ENCODE assay signal across 8 cellular contexts in the genomic region with DNA sequence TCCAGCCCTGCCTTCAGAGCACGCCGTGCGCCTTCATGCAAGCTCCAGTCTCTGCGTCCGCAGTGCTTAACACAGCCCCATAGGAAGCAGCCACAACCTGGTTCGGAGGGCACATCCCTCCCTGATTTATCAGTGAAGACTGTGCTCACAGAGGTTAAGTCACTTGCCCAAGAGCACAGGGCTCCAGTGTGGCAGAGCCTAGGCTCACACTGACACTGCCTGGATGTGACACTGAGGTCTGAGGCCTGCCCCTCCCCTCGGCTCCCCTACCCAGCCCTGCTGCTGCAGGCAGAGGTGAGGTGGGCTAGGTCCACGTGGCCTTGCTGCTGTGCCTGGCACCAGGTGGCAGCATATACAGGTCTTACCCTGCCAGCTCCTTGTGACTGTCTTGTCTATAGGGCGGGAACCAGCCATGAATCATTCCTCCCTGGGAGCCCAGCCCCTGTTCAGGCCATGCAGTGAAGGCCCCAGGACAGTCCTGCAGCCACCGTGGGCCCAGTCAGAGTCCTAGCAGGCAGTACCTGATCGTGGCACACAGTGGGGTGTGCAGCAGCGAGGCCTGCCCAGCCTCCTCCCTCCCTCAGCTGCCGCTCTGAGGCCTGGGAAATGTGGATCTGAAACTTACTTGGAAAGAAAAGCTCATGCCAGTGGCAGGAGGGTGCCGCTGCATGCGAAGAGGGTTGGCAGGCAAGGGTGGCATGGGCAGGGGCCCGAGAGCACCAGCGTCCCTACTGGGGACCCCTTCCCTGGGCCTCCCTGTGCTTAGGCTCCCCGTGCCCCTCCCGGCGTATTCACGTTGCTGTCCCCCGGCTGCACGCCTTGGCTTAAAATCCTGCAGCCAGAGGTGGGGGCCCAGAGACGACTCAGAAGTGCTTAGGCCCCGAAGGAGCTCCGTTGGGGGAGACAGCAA. TPM values are rescaled to one million over a fixed set of nuclear protein-coding genes. Genes with fewer than 3 reads are reported as not detected.
A peak's percentile ranks its signal among the peaks of the same experiment; 100 is the strongest.
DNase-seq lines count a peak whose midpoint lies in the region; ATAC-seq and TF ChIP-seq lines count a peak whose summit lies in the region.

No MANE protein-coding gene starts in this region.

- H3K27ac ChIP-seq in mesodermal cell (ENCODE audit: low read depth, low read length, severe bottlenecking) = peak overlapping the region; percentile 49
- peak overlapping the region in 2 of 3 donors; percentile 72 to 90 for H3K27ac ChIP-seq in thyroid gland

- ATAC-seq in HG03159 (IDR thresholded peaks at IDR 0.05; ENCODE audit: unreplicated experiment) = no peak

- H3K4me3 ChIP-seq in MG63 = peak overlapping the region; percentile 68
- peak overlapping the region; percentile 69 for H3K4me3 ChIP-seq in mesodermal cell (ENCODE audit: extremely low read depth, insufficient read depth, low read length, poor library complexity, severe bottlenecking)
- peak overlapping the region; percentile 52 to 72 (median 54) for H3K4me3 ChIP-seq in thyroid gland (replicated peaks in 1 of 3)

- no peak for TF ChIP-seq POLR2A in thyroid gland (IDR thresholded peaks at IDR 0.05)

- WGBS in mesodermal cell (ENCODE audit: insufficient coverage in 2 of 2), 2 experiments = 83 to 85% methylated on average over 22 to 26 of the region's 26 CpGs
- WGBS in thyroid gland, 2 donors = 72 to 76% methylated on average over 19 to 22 of the region's 26 CpGs

- intact Hi-C loops in thyroid gland (cut with DNase I) = loop anchor here (5.0 kb wide), 1 partner anchor 162 kb away; no protein-coding TSS in a partner anchor

- no peaks in the 10 kb centered on the region; the same call in 1 of the 2 replicates for H3K36me3 ChIP-seq in MG63
- peaks cover 15% of the 10 kb centered on the region for H3K36me3 ChIP-seq in mesodermal cell (ENCODE audit: control insufficient read depth, insufficient read depth, low read length)
- no peaks in the 10 kb centered on the region for H3K36me3 ChIP-seq in thyroid gland

- H3K9me3 ChIP-seq in MG63 (no peaks in the 10 kb centered on the region), mesodermal cell (ENCODE audit: control insufficient read depth, low read length) (peaks cover 3% of the 10 kb centered on the region), thyroid gland (no peaks in the 10 kb centered on the region)

- H3K4me1 ChIP-seq in mesodermal cell (ENCODE audit: control insufficient read depth, insufficient read depth, low read length, poor library complexity, severe bottlenecking) = peaks cover 24% of the 10 kb centered on the region
- peaks cover 40 to 41% of the 10 kb centered on the region in 2 donors for H3K4me1 ChIP-seq in thyroid gland

- DNase-seq in ELR (ENCODE audit: low read depth) (peak; percentile 89), MG63 (peak; percentile 86), thyroid gland (peak; percentile 62 to 65), retina (no peak)
- DNase-seq in activated CD4-positive, alpha-beta T cell treated with anti-CD3 and anti-CD28 coated beads for 4 hours = peak; percentile 76 to 85
- peak; percentile 81 for DNase-seq in effector CD4-positive, alpha-beta T cell

- peak in 3 of 6 experiments; percentile 22 to 60 (median 31) for TF ChIP-seq CTCF in thyroid gland (IDR thresholded peaks at IDR 0.05)

- no peaks in the 10 kb centered on the region for H3K27me3 ChIP-seq in MG63
- no peaks in the 10 kb centered on the region for H3K27me3 ChIP-seq in thyroid gland

RNA-seq across cellular contexts. Expression of a gene that starts 1.2 kb away (rescaled TPM):
- total RNA-seq in MG63 (2014; rRNA removed; shearing (Covaris generic); ENCODE audit: low replicate concordance) = 23.6 and 30.1 TPM in 2 replicates
- polyA plus RNA-seq in mesodermal cell (2013, experiment 1 of 2) = 69.1 TPM
- polyA plus RNA-seq in mesodermal cell (2013, experiment 2 of 2) = 61.2 TPM
- 10 to 100 TPM; 74.6 to 84.7 (median 81.5) TPM for total RNA-seq in thyroid gland

RNA-seq across cellular contexts. Expression of a gene that starts 23.2 kb away (rescaled TPM):
- total RNA-seq in MG63 (2014; rRNA removed; shearing (Covaris generic); ENCODE audit: low replicate concordance) = 14.5 and 18.2 TPM in 2 replicates
- 15.3 TPM for polyA plus RNA-seq in mesodermal cell (2013, experiment 1 of 2)
- polyA plus RNA-seq in mesodermal cell (2013, experiment 2 of 2) = 15.9 TPM
- 10 to 100 TPM; 26.7 to 34.6 (median 33.2) TPM for total RNA-seq in thyroid gland
